In genomic region chr2:9234680-9235387, GRCh38 we compare ENCODE assay signal across 1 cellular context.
A peak's percentile ranks its signal among the peaks of the same experiment; 100 is the strongest.
TF ChIP-seq lines count a peak whose summit lies in the region.

No MANE protein-coding gene starts in this region.

TF ChIP-seq in K562, 482 proteins besides CTCF, POLR2A, EP300 and RAD21 (continued from another document and continues in another):
- no peak for TF ChIP-seq RERE (CRISPR knock-in tag; IDR thresholded peaks at IDR 0.05; ENCODE audit: borderline replicate concordance)
- no peak for TF ChIP-seq ZNF764 (CRISPR knock-in tag; IDR thresholded peaks at IDR 0.05; ENCODE audit: low read depth)
- TF ChIP-seq PRMT5 (CRISPR knock-in tag; IDR thresholded peaks at IDR 0.05): no peak
- no peak for TF ChIP-seq ZNF740 (CRISPR knock-in tag; IDR thresholded peaks at IDR 0.05)
- TF ChIP-seq ZNF740 (tag; IDR thresholded peaks at IDR 0.05): no peak
- no peak for TF ChIP-seq RREB1 (CRISPR knock-in tag; IDR thresholded peaks at IDR 0.05)
- no peak for TF ChIP-seq HNRNPK (IDR thresholded peaks at IDR 0.05; ENCODE audit: low read depth, low read length, poor library complexity, severe bottlenecking)
- peak; percentile 39 for TF ChIP-seq CBFA2T3 (IDR thresholded peaks at IDR 0.05)
- no peak for TF ChIP-seq ARHGAP35 (IDR thresholded peaks at IDR 0.05; ENCODE audit: partially characterized antibody)
- no peak for TF ChIP-seq SREBF2 (CRISPR knock-in tag; IDR thresholded peaks at IDR 0.05)
- TF ChIP-seq TCF7L2 (IDR thresholded peaks at IDR 0.05; ENCODE audit: low read depth, low read length): no peak
- no peak for TF ChIP-seq ELF1 (tag; IDR thresholded peaks at IDR 0.05)
- no peak for TF ChIP-seq ZFP91 (CRISPR knock-in tag; IDR thresholded peaks at IDR 0.05)
- no peak for TF ChIP-seq ZNF830 (CRISPR knock-in tag; IDR thresholded peaks at IDR 0.05)
- TF ChIP-seq SMARCC2 (IDR thresholded peaks at IDR 0.05; ENCODE audit: low read depth): peak; percentile 49; the same call in 1 of the 2 replicates
- TF ChIP-seq BDP1 (IDR thresholded peaks at IDR 0.05; ENCODE audit: insufficient read depth, insufficient read length): no peak
- no peak for TF ChIP-seq CBFB (CRISPR knock-in tag; IDR thresholded peaks at IDR 0.05)
- TF ChIP-seq HMGXB4 (CRISPR knock-in tag; IDR thresholded peaks at IDR 0.05): no peak
- TF ChIP-seq ZNF79 (CRISPR knock-in tag; IDR thresholded peaks at IDR 0.05; ENCODE audit: low read depth): no peak
- TF ChIP-seq HNRNPLL (IDR thresholded peaks at IDR 0.05; ENCODE audit: low read depth, low read length, poor library complexity, severe bottlenecking): no peak
- no peak for TF ChIP-seq CHD1 (IDR thresholded peaks at IDR 0.05; ENCODE audit: low read length)
- TF ChIP-seq SRSF7 (optimal IDR thresholded peaks at IDR 0.05; ENCODE audit: low read depth, low read length): no peak
- TF ChIP-seq KDM5B (IDR thresholded peaks at IDR 0.05; ENCODE audit: insufficient replicate concordance, low read depth, low read length): no peak
- TF ChIP-seq MECOM (CRISPR knock-in tag; IDR thresholded peaks at IDR 0.05): no peak
- no peak for TF ChIP-seq HINFP (tag; conservative IDR thresholded peaks at IDR 0.05; ENCODE audit: low read depth)
- TF ChIP-seq RBM22 (IDR thresholded peaks at IDR 0.05; ENCODE audit: low read depth, low read length, poor library complexity, severe bottlenecking): no peak
- no peak for TF ChIP-seq ZNF431 (CRISPR knock-in tag; IDR thresholded peaks at IDR 0.05)
- TF ChIP-seq ETV1 (tag; conservative IDR thresholded peaks at IDR 0.05; ENCODE audit: low read depth): peak; percentile 93
- TF ChIP-seq TAF9B (IDR thresholded peaks at IDR 0.05; ENCODE audit: partially characterized antibody): no peak
- TF ChIP-seq SMAD3 (CRISPR knock-in tag; conservative IDR thresholded peaks at IDR 0.05): no peak
- TF ChIP-seq CUX1 (CRISPR knock-in tag; IDR thresholded peaks at IDR 0.05): no peak
- no peak for TF ChIP-seq ZBTB7A (IDR thresholded peaks at IDR 0.05; ENCODE audit: borderline replicate concordance, control insufficient read depth, low read depth, low read length)
- TF ChIP-seq ZNF57 (CRISPR knock-in tag; IDR thresholded peaks at IDR 0.05): no peak
- TF ChIP-seq LCOR (CRISPR knock-in tag; IDR thresholded peaks at IDR 0.05): peak; percentile 77; the same call in 1 of the 2 replicates
- no peak for TF ChIP-seq HNRNPUL1 (IDR thresholded peaks at IDR 0.05; ENCODE audit: low read length)
- TF ChIP-seq NRF1 (conservative IDR thresholded peaks at IDR 0.05 in 1 of 2, IDR thresholded peaks at IDR 0.05 in 1 of 2): 0 out of 4 replicates have a peak, but pooled peaks of 1 of the 2 experiments have one; percentile 12
